Comparison of ENCODE assay signal across 12 cellular contexts in genomic region chr5:40677456-40677855, GRCh38. TPM values are rescaled to one million over a fixed set of nuclear protein-coding genes. Genes with fewer than 3 reads are reported as not detected.
DNase-seq lines count a peak whose midpoint lies in the region; ATAC-seq and TF ChIP-seq lines count a peak whose summit lies in the region.
"Had no signal": no experiment of that assay in that cellular context is flagged by ENCODE, and none has a peak within 500 bp of the region (broad histone marks: within the 10 kb centered on the region; RNA-seq: fewer than 3 reads in every experiment).

No MANE protein-coding gene starts in this region.

- CTCF ChIA-PET in Calu3 (lab: Charles Lee) (interaction anchor here (0.7 kb wide), 1 partner anchor 159 kb away, joined by 3 read pairs; no protein-coding TSS in a partner anchor), RWPE1 (lab: Yijun Ruan, JAX) (no interaction called here)

- H3K27ac ChIP-seq in RWPE1 (peak overlapping the region; percentile 86), psoas muscle (peak overlapping the region; percentile 73)
- peak overlapping the region; percentile 51 for H3K27ac ChIP-seq in effector memory CD4-positive, alpha-beta T cell (ENCODE audit: insufficient read depth, low read length, poor library complexity, severe bottlenecking)

- BruUV-seq in Calu3 (replicated peaks; lab: Mats Ljungman, UMichigan), result no TSS peak

- no peak for TF ChIP-seq CTCF in Calu3 (IDR thresholded peaks at IDR 0.05; ENCODE audit: unreplicated experiment)
- TF ChIP-seq CTCF in RWPE1 (conservative IDR thresholded peaks at IDR 0.05; ENCODE audit: low read depth), result no peak
- no peak for TF ChIP-seq CTCF in psoas muscle (IDR thresholded peaks at IDR 0.05)

- H3K27me3 ChIP-seq in effector memory CD4-positive, alpha-beta T cell (replicated peaks; ENCODE audit: control insufficient read depth, insufficient read depth, low read length, poor library complexity, severe bottlenecking), result no peaks in the 10 kb centered on the region
- peaks cover 0 to 40% (median 19%) of the 10 kb centered on the region in 3 donors for H3K27me3 ChIP-seq in psoas muscle (ENCODE audit: insufficient read depth in 3 of 3, low read length in 2 of 3)

- no peaks in the 10 kb centered on the region for H3K27me3 Mint-ChIP-seq in Calu3 (ENCODE audit: unreplicated experiment)

- no peak overlapping the region for H3K4me3 ChIP-seq in effector memory CD4-positive, alpha-beta T cell (ENCODE audit: insufficient read depth, low read depth, low read length, poor library complexity, severe bottlenecking)
- H3K4me3 ChIP-seq in psoas muscle, result peak overlapping the region; percentile 8

- POLR2A ChIA-PET in RWPE1 (lab: Yijun Ruan, JAX; ENCODE audit: low non-redundant PET), result no interaction called here

- peaks cover 14% of the 10 kb centered on the region for H3K4me1 Mint-ChIP-seq in Calu3 (ENCODE audit: low read depth, unreplicated experiment)

- ATAC-seq in psoas muscle, result no peak
- no peak for ATAC-seq in HG02571 (IDR thresholded peaks at IDR 0.05; ENCODE audit: unreplicated experiment)

- 53 to 61% (median 58%) methylated on average over 2 of the region's 2 CpGs for WGBS in psoas muscle, 3 donors

- peak overlapping the region; percentile 21 for H3K4me3 Mint-ChIP-seq in Calu3 (ENCODE audit: low read depth, unreplicated experiment)

- H3K27ac Mint-ChIP-seq in Calu3 (ENCODE audit: unreplicated experiment), result peak overlapping the region; percentile 52

- no peaks in the 10 kb centered on the region for H3K9me3 Mint-ChIP-seq in Calu3 (ENCODE audit: low read depth, unreplicated experiment)

- intact Hi-C loops in Calu3 (cut with micrococcal nuclease; ENCODE audit: unreplicated experiment) (no loop called here), psoas muscle (cut with DNase I) (no loop called here), posterior cingulate gyrus (cut with DNase I) (loop anchor here (5.0 kb wide), 1 partner anchor 1090 kb away; no protein-coding TSS in a partner anchor)

- no peak for DNase-seq in Calu3
- no peak for DNase-seq in RWPE1 (ENCODE audit: low spot score)
- no peak for DNase-seq in effector memory CD4-positive, alpha-beta T cell
- DNase-seq in psoas muscle, result no peak
- DNase-seq in NCI-H748 treated with DMSO at 0.1 percent for 48 hours (lab: John Stamatoyannopoulos, UW), result no peak
- no peak for DNase-seq in DMS 273 treated with DMSO at 0.1 percent for 48 hours (lab: John Stamatoyannopoulos, UW)
- DNase-seq in posterior cingulate gyrus, result no peak
- DNase-seq: cortex of kidney; DMS153; NCI-H524 treated with DMSO at 0.1 percent for 48 hours; stimulated activated CD4-positive, alpha-beta T cell treated with anti-CD3 and anti-CD28 coated beads, Interleukin-4, amount 100 ng/mL, for 4 hours had no signal

- H3K36me3 Mint-ChIP-seq in Calu3 (ENCODE audit: insufficient read depth, unreplicated experiment), result peaks cover 46% of the 10 kb centered on the region

- H3K4me1 ChIP-seq in effector memory CD4-positive, alpha-beta T cell (ENCODE audit: control insufficient read depth, insufficient read depth, low read length, poor library complexity, severe bottlenecking), result peaks cover 31% of the 10 kb centered on the region
- peaks cover 3% of the 10 kb centered on the region for H3K4me1 ChIP-seq in psoas muscle

- no peaks in the 10 kb centered on the region for H3K9me3 ChIP-seq in effector memory CD4-positive, alpha-beta T cell (ENCODE audit: control insufficient read depth, low read length)
- no peaks in the 10 kb centered on the region for H3K9me3 ChIP-seq in psoas muscle

- H3K36me3 ChIP-seq in effector memory CD4-positive, alpha-beta T cell (ENCODE audit: control insufficient read depth, insufficient read depth, low read length), result peaks cover 15% of the 10 kb centered on the region
- H3K36me3 ChIP-seq in psoas muscle (ENCODE audit: insufficient read depth in 1 of 2, low read depth in 1 of 2), result no peaks in the 10 kb centered on the region

RNA-seq across cellular contexts. Expression of gene PTGER4, which starts 2.3 kb away (rescaled TPM):
- total RNA-seq in Calu3 (2022), result 28.5 and 28.7 TPM in 2 replicates
- total RNA-seq in psoas muscle, result 1 to 10 TPM; 4.8 to 8.3 (median 5.8) TPM
- 1 to 10 TPM; 1.7 to 1.8 (median 1.8) TPM for polyA plus RNA-seq in psoas muscle
